ENCODE assay signal across 19 cellular contexts in the genomic region with DNA sequence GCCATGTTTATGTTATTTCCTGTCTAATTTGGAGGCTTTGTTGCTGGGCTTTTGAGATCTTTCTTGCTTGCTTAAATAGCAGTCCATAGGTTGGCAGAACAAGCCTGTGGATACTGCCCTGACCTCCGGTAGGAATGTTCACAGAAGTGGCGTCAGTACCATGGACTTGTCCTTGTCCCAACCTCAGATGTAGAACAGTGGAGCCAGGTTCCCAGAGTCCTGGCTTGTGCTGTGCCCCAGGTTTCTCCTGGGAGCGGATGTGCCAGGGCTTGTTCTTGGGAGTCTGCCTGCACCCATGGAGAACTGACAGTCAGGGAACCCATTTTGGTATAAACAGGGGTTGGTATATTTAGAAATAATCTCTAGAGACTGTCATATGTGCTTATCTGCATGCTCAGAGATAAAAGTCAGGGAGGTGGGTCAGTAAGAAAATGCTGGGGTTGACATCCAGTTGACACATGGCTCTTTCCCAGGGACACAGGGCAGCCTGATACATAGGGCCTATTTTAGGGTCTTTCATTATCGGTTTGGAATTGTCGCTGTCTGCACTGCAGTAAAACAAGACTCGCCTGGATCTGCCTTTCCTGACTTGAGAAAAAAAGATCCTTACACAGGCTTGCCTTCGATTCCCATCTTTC. TPM values are rescaled to one million over a fixed set of nuclear protein-coding genes. Genes with fewer than 3 reads are reported as not detected.
DNase-seq lines count a peak whose midpoint lies in the region; ATAC-seq and TF ChIP-seq lines count a peak whose summit lies in the region.
"Had no signal": no experiment of that assay in that cellular context is flagged by ENCODE, and none has a peak within 500 bp of the region (broad histone marks: within the 10 kb centered on the region; RNA-seq: fewer than 3 reads in every experiment).

No MANE protein-coding gene starts in this region.

- no peak for DNase-seq in mammary epithelial cell
- DNase-seq in Right ventricle myocardium superior = peak; percentile 79
- DNase-seq in mesothelial cell of epicardium (ENCODE audit: low spot score in 2 of 2, unreplicated experiment in 2 of 2) = no peak
- peak; percentile 68 to 94 for DNase-seq in tibial artery
- no peak for DNase-seq in GM13976 (ENCODE audit: low spot score)
- DNase-seq in stimulated activated CD4-positive, alpha-beta T cell treated with anti-CD3 and anti-CD28 coated beads, Interleukin-4, amount 100 ng/mL, for 24 hours = no peak
- no peak for DNase-seq in NCI-H69 (lab: John Stamatoyannopoulos, UW)
- DNase-seq: activated CD8-positive, alpha-beta T cell treated with anti-CD3 and anti-CD28 coated beads, Interleukin-2, amount 10 ng/mL, durations not matched to agents 7 days and 5 days; Calu3; colonic mucosa; NCI-H1694; NCI-H2227 treated with DMSO at 0.1 percent for 48 hours; NK-92 treated with Interleukin-12 subunit alpha and Interleukin-12 subunit beta, amount 100 ng/mL, for 24 hours; pancreas; stimulated activated CD4-positive, alpha-beta T cell treated with anti-CD3 and anti-CD28 coated beads, Interleukin-12 subunit alpha, Interleukin-12 subunit beta, amount 100 ng/mL, for 4 hours; stimulated activated naive CD4-positive, alpha-beta T cell treated with Interleukin-2 at 50 U/mL for 16 hours; T-cell had no signal

- dilution Hi-C loops in mammary epithelial cell (cut with HindIII; ENCODE audit: low sequenced_read_pairs) = no loop called here

- CTCF ChIA-PET in mammary epithelial cell (lab: Charles Lee; ENCODE audit: low non-redundant PET) = no interaction called here

- H3K27me3 ChIP-seq in mammary epithelial cell (ENCODE audit: insufficient read depth, low read length) = no peaks in the 10 kb centered on the region
- no peaks in the 10 kb centered on the region for H3K27me3 ChIP-seq in tibial artery
- H3K27me3 ChIP-seq: colonic mucosa had no signal

- H3K27ac ChIP-seq in mammary epithelial cell (ENCODE audit: insufficient read depth, low read depth, low read length) = no peak overlapping the region
- H3K27ac ChIP-seq in tibial artery = peak overlapping the region; percentile 91
- H3K27ac ChIP-seq: colonic mucosa, pancreas had no signal

- peak overlapping the region; percentile 90 for H2AFZ ChIP-seq in mammary epithelial cell (ENCODE audit: low read depth, low read length)

- no peak overlapping the region for H3K4me3 ChIP-seq in mammary epithelial cell (replicated peaks in 1 of 3; ENCODE audit: insufficient read depth in 1 of 3, low read depth in 2 of 3, low read length in 3 of 3)
- H3K4me3 ChIP-seq in tibial artery = peak overlapping the region; percentile 12 to 32
- H3K4me3 ChIP-seq: colonic mucosa, pancreas had no signal

- ATAC-seq in Right ventricle myocardium superior (ENCODE audit: poor library complexity) (peak; percentile 90), HG02571 (IDR thresholded peaks at IDR 0.05; ENCODE audit: unreplicated experiment) (no peak)
- ATAC-seq: activated CD8-positive, alpha-beta T cell treated with anti-CD3 and anti-CD28 coated beads, Interleukin-2, amount 10 ng/mL, durations not matched to agents 7 days and 5 days; activated T-helper 17 cell treated with anti-CD3 and anti-CD28 coated beads, Interleukin-2, amount 50 U/mL, for 72 hours; T-cell had no signal

- H3K36me3 Mint-ChIP-seq in mesothelial cell of epicardium = peaks cover 22% of the 10 kb centered on the region

- BruUV-seq in mammary epithelial cell (replicated peaks; lab: Mats Ljungman, UMichigan) = no TSS peak

- 8% methylated on average over 7 of the region's 7 CpGs for WGBS in mammary epithelial cell (ENCODE audit: low coverage, missing lambda C conversion rate)

- peaks cover 2% of the 10 kb centered on the region for H3K9me3 ChIP-seq in mammary epithelial cell (replicated peaks; ENCODE audit: insufficient read depth, low read length)
- H3K9me3 ChIP-seq in tibial artery = peaks cover 0 to 2% (median 0%) of the 10 kb centered on the region in 3 donors
- H3K9me3 ChIP-seq: colonic mucosa, pancreas had no signal

- no peaks in the 10 kb centered on the region for H4K20me1 ChIP-seq in mammary epithelial cell (ENCODE audit: insufficient read depth, low read length)

- H3K4me1 Mint-ChIP-seq in mesothelial cell of epicardium = peaks cover 21% of the 10 kb centered on the region
- H3K4me1 Mint-ChIP-seq: activated T-helper 17 cell treated with anti-CD3 and anti-CD28 coated beads, Interleukin-2, amount 50 U/mL, for 72 hours; T-cell had no signal

- peaks cover 20% of the 10 kb centered on the region for H3K9me3 Mint-ChIP-seq in mesothelial cell of epicardium

- in situ Hi-C loops in mammary epithelial cell (cut with MboI; ENCODE audit: low sequenced_read_pairs in 2 of 2) (no loop called here), GM13976 (cut with MboI; ENCODE audit: low sequenced_read_pairs, unreplicated experiment) (no loop called here)

- H3K36me3 ChIP-seq in mammary epithelial cell (ENCODE audit: insufficient read depth, low read length) (no peaks in the 10 kb centered on the region), tibial artery (no peaks in the 10 kb centered on the region)
- H3K36me3 ChIP-seq: colonic mucosa, pancreas had no signal

- no peaks in the 10 kb centered on the region for H3K27me3 Mint-ChIP-seq in mesothelial cell of epicardium (ENCODE audit: low read depth)

- H3K4me1 ChIP-seq in mammary epithelial cell (ENCODE audit: insufficient read depth, low read length) (peaks cover 9% of the 10 kb centered on the region), tibial artery (peaks cover 3 to 73% (median 29%) of the 10 kb centered on the region in 4 donors)
- H3K4me1 ChIP-seq: colonic mucosa, pancreas had no signal

- TF ChIP-seq CTCF in mammary epithelial cell (conservative IDR thresholded peaks at IDR 0.05 in 1 of 2, IDR thresholded peaks at IDR 0.05 in 1 of 2; ENCODE audit: extremely low read depth in 1 of 2, insufficient read depth in 1 of 2, low read depth in 1 of 2, low read length in 2 of 2) (no peak), mesothelial cell of epicardium (IDR thresholded peaks at IDR 0.05; ENCODE audit: unreplicated experiment) (no peak), tibial artery (IDR thresholded peaks at IDR 0.05) (no peak), GM13976 (IDR thresholded peaks at IDR 0.05; ENCODE audit: borderline replicate concordance, control extremely low read depth, extremely low read depth, insufficient read depth, missing control alignments) (no peak)

- intact Hi-C loops in mammary epithelial cell (cut with micrococcal nuclease) = no loop called here
- intact Hi-C loops in Right ventricle myocardium superior (cut with DNase I) = loop anchor here (5.0 kb wide), 1 partner anchor 37 kb away; no protein-coding TSS in a partner anchor
- intact Hi-C loops in tibial artery (cut with DNase I; ENCODE audit: low total_unique reads) = no loop called here

- H3K79me2 ChIP-seq in mammary epithelial cell (ENCODE audit: insufficient read depth, low read length) = no peaks in the 10 kb centered on the region

- H3K4me2 ChIP-seq in mammary epithelial cell (ENCODE audit: insufficient read depth, low read depth, low read length) = peak overlapping the region; percentile 26

- no peak overlapping the region for H3K4me3 Mint-ChIP-seq in mesothelial cell of epicardium
- H3K4me3 Mint-ChIP-seq: activated CD8-positive, alpha-beta T cell treated with anti-CD3 and anti-CD28 coated beads, Interleukin-2, amount 10 ng/mL, durations not matched to agents 7 days and 5 days; activated T-helper 17 cell treated with anti-CD3 and anti-CD28 coated beads, Interleukin-2, amount 50 U/mL, for 72 hours; T-cell had no signal

- no peak overlapping the region for H3K9ac ChIP-seq in mammary epithelial cell (ENCODE audit: insufficient read depth, low read length)

- peak overlapping the region; percentile 14 for H3K27ac Mint-ChIP-seq in mesothelial cell of epicardium
- H3K27ac Mint-ChIP-seq: activated CD8-positive, alpha-beta T cell treated with anti-CD3 and anti-CD28 coated beads, Interleukin-2, amount 10 ng/mL, durations not matched to agents 7 days and 5 days; activated T-helper 17 cell treated with anti-CD3 and anti-CD28 coated beads, Interleukin-2, amount 50 U/mL, for 72 hours; T-cell had no signal

RNA-seq across cellular contexts. Expression of a gene that starts 22.9 kb away (rescaled TPM):
- total RNA-seq in mammary epithelial cell (10 to 100 TPM in 1 of 2 donors, 1 to 10 TPM in 1; 1.2 to 11.0 TPM), Right ventricle myocardium superior (151 TPM), mesothelial cell of epicardium (29.8 to 33.6 TPM (median 31.2 TPM) in 3 replicates)
- polyA plus RNA-seq in mammary epithelial cell = not detected
- not detected for polyA minus RNA-seq in mammary epithelial cell
- total RNA-seq: Calu3 had no signal

Comparison
In these comparisons a context has a peak if more than half of its experiments do, and no peak if none do; other contexts are left out.
1. DNase-seq: peak in Right ventricle myocardium superior (single experiment) and tibial artery (2 of 2); none in mammary epithelial cell (single experiment), mesothelial cell of epicardium (0 of 2), GM13976 (single experiment), stimulated activated CD4-positive, alpha-beta T cell treated with anti-CD3 and anti-CD28 coated beads, Interleukin-4, amount 100 ng/mL, for 24 hours (single experiment) and NCI-H69 (single experiment).
2. H3K4me3 ChIP-seq: peak in tibial artery (2 of 2); none in mammary epithelial cell (0 of 3).